In genomic region chr20:61244213-61244612, GRCh38 we compare ENCODE assay signal across 28 cellular contexts. TPM values are rescaled to one million over a fixed set of nuclear protein-coding genes. Genes with fewer than 3 reads are reported as not detected.
"Had no signal": no experiment of that assay in that cellular context is flagged by ENCODE, and none has a peak within 500 bp of the region (broad histone marks: within the 10 kb centered on the region; RNA-seq: fewer than 3 reads in every experiment).

No MANE protein-coding gene starts in this region.

- DNase-seq: stimulated activated CD4-positive, alpha-beta T cell treated with anti-CD3 and anti-CD28 coated beads, Interleukin-2, amount 100 ng/mL, for 48 hours; stimulated activated CD4-positive, alpha-beta T cell treated with anti-CD3 and anti-CD28 coated beads, Interleukin-4, amount 100 ng/mL, for 1 hour; stimulated activated CD4-positive, alpha-beta T cell treated with anti-CD3 and anti-CD28 coated beads, Interleukin-4, amount 100 ng/mL, for 24 hours; stimulated activated CD4-positive, alpha-beta T cell treated with anti-CD3 and anti-CD28 coated beads, Interleukin-4, amount 100 ng/mL, for 4 hours; stimulated activated CD8-positive, alpha-beta memory T cell treated with anti-CD3 and anti-CD28 coated beads, Interleukin-4, amount 100 ng/mL, for 48 hours; stimulated activated naive B cell treated with anti-CD40 and anti-IgM and Interleukin-4, amounts not matched to agents 10 μg/mL and 1 μg/mL and 100 μg/mL, for 72 hours; stimulated activated naive CD4-positive, alpha-beta T cell; stimulated activated naive CD4-positive, alpha-beta T cell treated with Interleukin-2 at 50 U/mL for 16 hours; stimulated activated naive CD8-positive, alpha-beta T cell treated with anti-CD3 and anti-CD28 coated beads, Interleukin-15, amount 100 ng/mL, for 72 hours; stimulated activated naive CD8-positive, alpha-beta T cell treated with anti-CD3 and anti-CD28 coated beads, Interleukin-15, Interleukin-2, amounts not matched to agents 100 U/mL and 50 U/mL, for 24 hours; stomach; substantia nigra; testis; thyroid gland; transverse colon; trophoblast cell; upper lobe of left lung; upper lobe of right lung; uterus had no signal

- H3K4me3 ChIP-seq: stomach, suprapubic skin, testis, thoracic aorta, thyroid gland, tibial artery, tibial nerve, transverse colon, upper lobe of left lung, upper lobe of right lung, uterus, vagina had no signal

- FAIRE-seq: urothelium cell line had no signal

- H3K4me1 ChIP-seq: stomach, suprapubic skin, testis, thyroid gland, tibial artery, tibial nerve, transverse colon, upper lobe of left lung, upper lobe of right lung, uterus, vagina had no signal

- H3K27me3 ChIP-seq: testis, thyroid gland, upper lobe of left lung, uterus, vagina had no signal

- H3K36me3 ChIP-seq: stomach, suprapubic skin, thoracic aorta, thyroid gland, tibial artery, tibial nerve, transverse colon, upper lobe of left lung, upper lobe of right lung, uterus, vagina had no signal

- H3K9me3 ChIP-seq: suprapubic skin, testis, thoracic aorta, thyroid gland, transverse colon, upper lobe of right lung, uterus, vagina had no signal

- ATAC-seq: stimulated activated effector memory CD8-positive, alpha-beta T cell treated with anti-CD3 and anti-CD28 coated beads, Interleukin-12 subunit alpha, Interleukin-12 subunit beta, amount 100 ng/mL, for 72 hours; stimulated activated memory B cell treated with anti-CD40 and anti-IgM and Interleukin-4, amounts not matched to agents 10 μg/mL and 1 μg/mL and 100 μg/mL, for 72 hours; stimulated activated naive B cell treated with anti-CD40 and anti-IgM and Interleukin-4, amounts not matched to agents 10 μg/mL and 1 μg/mL and 100 μg/mL, for 72 hours; stimulated activated naive CD8-positive, alpha-beta T cell treated with anti-CD3 and anti-CD28 coated beads, Interleukin-15, amount 100 ng/mL, for 72 hours; stimulated activated naive CD8-positive, alpha-beta T cell treated with anti-CD3 and anti-CD28 coated beads, Interleukin-15, Interleukin-2, amounts not matched to agents 100 U/mL and 50 U/mL, for 24 hours; upper lobe of right lung had no signal

- H3K27ac ChIP-seq: stomach, suprapubic skin, testis, thoracic aorta, thyroid gland, tibial artery, tibial nerve, transverse colon, upper lobe of left lung, upper lobe of right lung, uterus, vagina had no signal

RNA-seq across cellular contexts. Expression of gene CDH4, which starts 7.8 kb away (rescaled TPM):
- total RNA-seq: subcutaneous adipose tissue, thoracic aorta, transverse colon had no signal
